Comparison of ENCODE assay signal across 23 cellular contexts in genomic region chr22:43395296-43395695, GRCh38. TPM values are rescaled to one million over a fixed set of nuclear protein-coding genes. Genes with fewer than 3 reads are reported as not detected.
DNase-seq lines count a peak whose midpoint lies in the region; ATAC-seq and TF ChIP-seq lines count a peak whose summit lies in the region.
"Had no signal": no experiment of that assay in that cellular context is flagged by ENCODE, and none has a peak within 500 bp of the region (broad histone marks: within the 10 kb centered on the region; RNA-seq: fewer than 3 reads in every experiment).

No MANE protein-coding gene starts in this region.

- TF ChIP-seq POLR2A in testis (IDR thresholded peaks at IDR 0.05) = no peak

- no peaks in the 10 kb centered on the region for H3K4me1 Mint-ChIP-seq in natural killer cell treated with Interleukin-12 subunit alpha and Interleukin-12 subunit beta and Interleukin-15 and Interleukin-18, amount 100 ng/mL, for 72 hours (ENCODE audit: low read depth in 2 of 2)
- H3K4me1 Mint-ChIP-seq in natural killer cell = no peaks in the 10 kb centered on the region
- H3K4me1 Mint-ChIP-seq in neural progenitor cell = peaks cover 7% of the 10 kb centered on the region
- H3K4me1 Mint-ChIP-seq: CD14-positive monocyte; CD8-positive, alpha-beta memory T cell had no signal

- H3F3A ChIP-seq in neural progenitor cell (ENCODE audit: low read depth) = no peaks in the 10 kb centered on the region
- H3F3A ChIP-seq in smooth muscle cell (ENCODE audit: low read depth) = no peaks in the 10 kb centered on the region

- H3K9me3 ChIP-seq in neural progenitor cell (ENCODE audit: low read depth) = no peaks in the 10 kb centered on the region
- no peaks in the 10 kb centered on the region for H3K9me3 ChIP-seq in testis
- H3K9me3 ChIP-seq in smooth muscle cell (replicated peaks; ENCODE audit: low read depth) = no peaks in the 10 kb centered on the region
- H3K9me3 ChIP-seq: A549; BE2C; BLaER1 treated with 17β-estradiol and CSF1 and Interleukin-3, amounts not matched to agents 10 nM and 100 nM had no signal

- 40 to 53% methylated on average over 6 to 8 of the region's 8 CpGs for WGBS in testis, 2 donors
- 80% methylated on average over 8 of the region's 8 CpGs for WGBS in smooth muscle cell (ENCODE audit: low lambda C conversion rate)

- H3K79me2 ChIP-seq in neural progenitor cell (ENCODE audit: low read depth) = no peaks in the 10 kb centered on the region
- H3K79me2 ChIP-seq in smooth muscle cell (ENCODE audit: low read depth) = no peaks in the 10 kb centered on the region

- no peak for ATAC-seq in natural killer cell treated with Interleukin-12 subunit alpha and Interleukin-12 subunit beta and Interleukin-15 and Interleukin-18, amount 100 ng/mL, for 72 hours
- no peak for ATAC-seq in natural killer cell
- ATAC-seq: A549, GM12878, HCT116 had no signal

- intact Hi-C loops in natural killer cell (cut with micrococcal nuclease) (no loop called here), testis (cut with DNase I; ENCODE audit: low total_unique reads) (no loop called here)

- H2AFZ ChIP-seq in neural progenitor cell (replicated peaks) (no peak overlapping the region), smooth muscle cell (ENCODE audit: low read depth) (no peak overlapping the region)
- H2AFZ ChIP-seq: GM23248 had no signal

- H3K36me3 Mint-ChIP-seq in natural killer cell treated with Interleukin-12 subunit alpha and Interleukin-12 subunit beta and Interleukin-15 and Interleukin-18, amount 100 ng/mL, for 72 hours = no peaks in the 10 kb centered on the region
- H3K36me3 Mint-ChIP-seq in natural killer cell = no peaks in the 10 kb centered on the region
- H3K36me3 Mint-ChIP-seq in neural progenitor cell = no peaks in the 10 kb centered on the region
- H3K36me3 Mint-ChIP-seq: CD14-positive monocyte; CD8-positive, alpha-beta memory T cell had no signal

- H3K36me3 ChIP-seq in neural progenitor cell = no peaks in the 10 kb centered on the region
- H3K36me3 ChIP-seq in testis (ENCODE audit: low read depth, missing control alignments) = no peaks in the 10 kb centered on the region
- no peaks in the 10 kb centered on the region for H3K36me3 ChIP-seq in smooth muscle cell (ENCODE audit: low read depth)
- H3K36me3 ChIP-seq: BE2C; BLaER1 treated with 17β-estradiol and CSF1 and Interleukin-3, amounts not matched to agents 10 nM and 100 nM had no signal

- no peak overlapping the region for H3K9ac ChIP-seq in neural progenitor cell
- no peak overlapping the region for H3K9ac ChIP-seq in smooth muscle cell (ENCODE audit: low read depth)
- H3K9ac ChIP-seq: BLaER1 treated with 17β-estradiol and CSF1 and Interleukin-3, amounts not matched to agents 10 nM and 100 nM; GM23248 had no signal

- H3K4me3 Mint-ChIP-seq in natural killer cell treated with Interleukin-12 subunit alpha and Interleukin-12 subunit beta and Interleukin-15 and Interleukin-18, amount 100 ng/mL, for 72 hours = no peak overlapping the region
- no peak overlapping the region for H3K4me3 Mint-ChIP-seq in natural killer cell
- no peak overlapping the region for H3K4me3 Mint-ChIP-seq in neural progenitor cell
- H3K4me3 Mint-ChIP-seq: CD14-positive monocyte; CD4-positive, alpha-beta T cell; CD8-positive, alpha-beta memory T cell; H9 had no signal

- H3K27ac ChIP-seq in neural progenitor cell (no peak overlapping the region), testis (no peak overlapping the region), smooth muscle cell (ENCODE audit: low read depth) (no peak overlapping the region)
- H3K27ac ChIP-seq: A549; BLaER1 treated with 17β-estradiol and CSF1 and Interleukin-3, amounts not matched to agents 10 nM and 100 nM; GM23248 had no signal

- no peak overlapping the region for H3K4me2 ChIP-seq in neural progenitor cell
- no peak overlapping the region for H3K4me2 ChIP-seq in smooth muscle cell
- H3K4me2 ChIP-seq: A549; BLaER1 treated with 17β-estradiol and CSF1 and Interleukin-3, amounts not matched to agents 10 nM and 100 nM had no signal

- H3K4me3 ChIP-seq in neural progenitor cell (no peak overlapping the region), testis (no peak overlapping the region), smooth muscle cell (no peak overlapping the region)
- H3K4me3 ChIP-seq: A549; BLaER1 treated with 17β-estradiol and CSF1 and Interleukin-3, amounts not matched to agents 10 nM and 100 nM; GM12878; GM23248 had no signal

- H3K9me3 Mint-ChIP-seq in natural killer cell treated with Interleukin-12 subunit alpha and Interleukin-12 subunit beta and Interleukin-15 and Interleukin-18, amount 100 ng/mL, for 72 hours = no peaks in the 10 kb centered on the region
- H3K9me3 Mint-ChIP-seq in natural killer cell (no peaks in the 10 kb centered on the region), neural progenitor cell (no peaks in the 10 kb centered on the region)
- H3K9me3 Mint-ChIP-seq: CD14-positive monocyte; CD4-positive, alpha-beta T cell; CD8-positive, alpha-beta memory T cell had no signal

- peak; percentile 54 for DNase-seq in natural killer cell treated with Interleukin-12 subunit alpha and Interleukin-12 subunit beta and Interleukin-15 and Interleukin-18, amount 100 ng/mL, for 72 hours (ENCODE audit: low spot score)
- DNase-seq in natural killer cell (no peak), neural progenitor cell (ENCODE audit: low spot score) (no peak), testis (peak; percentile 43), globus pallidus (ENCODE audit: low spot score) (no peak), smooth muscle cell (lab: John Stamatoyannopoulos, UW; ENCODE audit: unreplicated experiment) (no peak)
- DNase-seq: 8988T; ACHN; AML-193; BE2C; CD4-positive, alpha-beta T cell; CD8-positive, alpha-beta memory T cell; DMS 273 treated with DMSO at 0.1 percent for 48 hours; DMS79; EL; GDM1; GM23248; H9 had no signal

- H3K27me3 ChIP-seq in neural progenitor cell (no peaks in the 10 kb centered on the region), testis (no peaks in the 10 kb centered on the region), smooth muscle cell (ENCODE audit: low read depth) (no peaks in the 10 kb centered on the region)
- H3K27me3 ChIP-seq: BE2C; BLaER1 treated with 17β-estradiol and CSF1 and Interleukin-3, amounts not matched to agents 10 nM and 100 nM had no signal

- no peak overlapping the region for H3K27ac Mint-ChIP-seq in natural killer cell treated with Interleukin-12 subunit alpha and Interleukin-12 subunit beta and Interleukin-15 and Interleukin-18, amount 100 ng/mL, for 72 hours
- H3K27ac Mint-ChIP-seq in natural killer cell (no peak overlapping the region), neural progenitor cell (peak overlapping the region; percentile 29)
- H3K27ac Mint-ChIP-seq: CD14-positive monocyte; CD4-positive, alpha-beta T cell; CD8-positive, alpha-beta memory T cell; H9 had no signal

- no peaks in the 10 kb centered on the region for H4K20me1 ChIP-seq in neural progenitor cell (ENCODE audit: low read depth)
- H4K20me1 ChIP-seq in smooth muscle cell (ENCODE audit: low read depth) = no peaks in the 10 kb centered on the region
- H4K20me1 ChIP-seq: BLaER1 treated with 17β-estradiol and CSF1 and Interleukin-3, amounts not matched to agents 10 nM and 100 nM had no signal

- TF ChIP-seq CTCF in natural killer cell (IDR thresholded peaks at IDR 0.05) (no peak), neural progenitor cell (IDR thresholded peaks at IDR 0.05) (no peak), testis (IDR thresholded peaks at IDR 0.05) (no peak), smooth muscle cell (IDR thresholded peaks at IDR 0.05; ENCODE audit: borderline replicate concordance, insufficient read depth, poor library complexity, severe bottlenecking) (no peak)

- H3K27me3 Mint-ChIP-seq in natural killer cell treated with Interleukin-12 subunit alpha and Interleukin-12 subunit beta and Interleukin-15 and Interleukin-18, amount 100 ng/mL, for 72 hours = peaks cover 0 to 9% of the 10 kb centered on the region in 2 donors
- peaks cover 12 to 19% of the 10 kb centered on the region in 2 donors for H3K27me3 Mint-ChIP-seq in natural killer cell (ENCODE audit: low read depth in 2 of 2)
- peaks cover 15% of the 10 kb centered on the region for H3K27me3 Mint-ChIP-seq in neural progenitor cell (ENCODE audit: insufficient read depth, low read depth)

- H3K4me1 ChIP-seq in neural progenitor cell = peaks cover 12% of the 10 kb centered on the region
- H3K4me1 ChIP-seq in testis = no peaks in the 10 kb centered on the region
- H3K4me1 ChIP-seq in smooth muscle cell (ENCODE audit: low read depth) = peaks cover 3% of the 10 kb centered on the region
- H3K4me1 ChIP-seq: A549; BE2C; BLaER1 treated with 17β-estradiol and CSF1 and Interleukin-3, amounts not matched to agents 10 nM and 100 nM had no signal

RNA-seq across cellular contexts. Expression of gene MPPED1, which starts 16.5 kb away (rescaled TPM):
- total RNA-seq in natural killer cell treated with Interleukin-12 subunit alpha and Interleukin-12 subunit beta and Interleukin-15 and Interleukin-18, amount 100 ng/mL, for 72 hours = not detected
- total RNA-seq in natural killer cell (not detected), neural progenitor cell (ENCODE audit: low replicate concordance) (2.0 and 4.5 TPM in 2 replicates), testis (1 to 10 TPM; 4.1 to 5.9 TPM), smooth muscle cell (not detected in 2 replicates)
- polyA plus RNA-seq in testis (ENCODE audit: insufficient read depth, low read depth, low replicate concordance) (1.3 TPM), smooth muscle cell (not detected in 2 replicates)
- total RNA-seq: CD4-positive, alpha-beta T cell; CD8-positive, alpha-beta memory T cell; GM23248 had no signal
- polyA plus RNA-seq: A549; CD14-positive monocyte; CD8-positive, alpha-beta memory T cell; GM12878; GM23248 had no signal

RNA-seq across cellular contexts. Expression of gene SCUBE1, which starts 52.1 kb away (rescaled TPM):
- total RNA-seq in natural killer cell treated with Interleukin-12 subunit alpha and Interleukin-12 subunit beta and Interleukin-15 and Interleukin-18, amount 100 ng/mL, for 72 hours = under 1 TPM in 1 of 2 donors, not detected in 1; 0.14 TPM
- total RNA-seq in natural killer cell (1 to 10 TPM in 1 of 3 donors, under 1 TPM in 2; 0.05 to 1.2 (median 0.11) TPM), neural progenitor cell (ENCODE audit: low replicate concordance) (25.9 and 35.3 TPM in 2 replicates), testis (10 to 100 TPM; 23.5 to 28.9 TPM), smooth muscle cell (5.1 and 13.4 TPM in 2 replicates)
- polyA plus RNA-seq in testis (ENCODE audit: insufficient read depth, low read depth, low replicate concordance) (11.0 TPM), smooth muscle cell (7.2 and 16.3 TPM in 2 replicates)
- total RNA-seq: CD4-positive, alpha-beta T cell; GM12878; GM23248 had no signal
- polyA plus RNA-seq: CD8-positive, alpha-beta memory T cell; GM12878; GM23248 had no signal

Comparison
In these comparisons a context has a peak if more than half of its experiments do, and no peak if none do; other contexts are left out.
1. DNase-seq: peak in natural killer cell treated with Interleukin-12 subunit alpha and Interleukin-12 subunit beta and Interleukin-15 and Interleukin-18, amount 100 ng/mL, for 72 hours (single experiment) and testis (single experiment); none in natural killer cell (single experiment), neural progenitor cell (single experiment), globus pallidus (single experiment) and smooth muscle cell (single experiment).